ENCODE assay signal across 8 cellular contexts in genomic region chr19:17496337-17496997, GRCh38. TPM values are rescaled to one million over a fixed set of nuclear protein-coding genes. Genes with fewer than 3 reads are reported as not detected.
DNase-seq lines count a peak whose midpoint lies in the region; ATAC-seq and TF ChIP-seq lines count a peak whose summit lies in the region.

No MANE protein-coding gene starts in this region.

- H3K27me3 Mint-ChIP-seq in HFFc6 (ENCODE audit: insufficient read depth) = peaks cover 2% of the 10 kb centered on the region; the same call in 1 of the 2 replicates

- H3K9me3 Mint-ChIP-seq in HFFc6 = no peaks in the 10 kb centered on the region

- H3K36me3 Mint-ChIP-seq in HFFc6 (ENCODE audit: low read depth) = peaks cover 3% of the 10 kb centered on the region; the same call in 1 of the 2 replicates

- no peak overlapping the region for H3K4me2 ChIP-seq in DND-41 (ENCODE audit: insufficient read depth, low read length)

- H3K27ac ChIP-seq in DND-41 (ENCODE audit: low read length) (no peak overlapping the region), liver (ENCODE audit: low read depth in 1 of 2, low read length in 2 of 2) (no peak overlapping the region)

- peaks cover 21% of the 10 kb centered on the region for H4K20me1 ChIP-seq in DND-41 (ENCODE audit: insufficient read depth, low read length)

- H3K4me3 ChIP-seq in DND-41 (ENCODE audit: low read depth in 1 of 2, low read length in 2 of 2) = no peak overlapping the region
- H3K4me3 ChIP-seq in liver (ENCODE audit: low read depth in 1 of 3, low read length in 3 of 3) = no peak overlapping the region

- peak; percentile 86 for ATAC-seq in DND-41 (ENCODE audit: insufficient read depth, low read depth)
- ATAC-seq in activated CD4-positive, CD25-positive, alpha-beta regulatory T cell treated with anti-CD3 and anti-CD28 coated beads, Interleukin-2, amount 50 U/mL, for 24 hours = peak; percentile 97 to 98

- TF ChIP-seq CTCF in DND-41 (IDR thresholded peaks at IDR 0.05; ENCODE audit: borderline replicate concordance, extremely low read depth, low read length, poor library complexity, severe bottlenecking) (peak; percentile 95), HFFc6 (IDR thresholded peaks at IDR 0.05) (peak; percentile 93), liver (IDR thresholded peaks at IDR 0.05; ENCODE audit: low read depth, low read length, missing input control) (peak; percentile 88)

- DNase-seq in DND-41 (peak; percentile 80), HFFc6 (peak; percentile 19), NCI-H460 (ENCODE audit: extremely low read depth, low read depth) (peak; percentile 74), GOT3 (lab: John Stamatoyannopoulos, UW) (no peak)
- peak; percentile 68 for DNase-seq in central memory CD4-positive, alpha-beta T cell
- DNase-seq in stimulated activated CD8-positive, alpha-beta memory T cell treated with anti-CD3 and anti-CD28 coated beads, Interleukin-15, amount 100 ng/mL, for 4 hours (ENCODE audit: low read depth in 2 of 2) = peak; percentile 35 to 47

- H3K27me3 ChIP-seq in DND-41 (ENCODE audit: insufficient read depth, low read length, poor library complexity) (no peaks in the 10 kb centered on the region), liver (ENCODE audit: control insufficient read depth in 4 of 4, insufficient read depth in 4 of 4, low read length in 3 of 4) (no peaks in the 10 kb centered on the region)

- H3K4me1 ChIP-seq in DND-41 (ENCODE audit: insufficient read depth, low read length) (peaks cover 17% of the 10 kb centered on the region), liver (ENCODE audit: control insufficient read depth in 4 of 4, insufficient read depth in 4 of 4, low read length in 3 of 4) (peaks cover 0 to 2% (median 0%) of the 10 kb centered on the region in 4 donors)

- peaks cover 15% of the 10 kb centered on the region for H3K36me3 ChIP-seq in DND-41 (ENCODE audit: insufficient read depth, low read length)
- H3K36me3 ChIP-seq in liver (ENCODE audit: control insufficient read depth in 4 of 4, insufficient read depth in 3 of 4, low read depth in 1 of 4, low read length in 3 of 4) = peaks cover 0 to 6% (median 0%) of the 10 kb centered on the region in 4 donors

- H3K9ac ChIP-seq in DND-41 (ENCODE audit: low read depth, low read length) = no peak overlapping the region
- H3K9ac ChIP-seq in liver (ENCODE audit: low read depth in 1 of 2, low read length in 2 of 2) = no peak overlapping the region

- H3K4me3 Mint-ChIP-seq in HFFc6 = no peak overlapping the region

- peaks cover 36% of the 10 kb centered on the region for H3K4me1 Mint-ChIP-seq in HFFc6 (ENCODE audit: low read depth)

- 35% methylated on average over 14 of the region's 14 CpGs for WGBS in liver

- peak; percentile 65 to 85 for TF ChIP-seq RAD21 in liver (IDR thresholded peaks at IDR 0.05)

- H3K79me2 ChIP-seq in DND-41 (ENCODE audit: insufficient read depth, low read length) = peaks cover 8% of the 10 kb centered on the region

- H3K9me3 ChIP-seq in DND-41 (ENCODE audit: insufficient read depth, low read length, severe bottlenecking) (no peaks in the 10 kb centered on the region), liver (ENCODE audit: control insufficient read depth in 4 of 4, low read length in 3 of 4) (no peaks in the 10 kb centered on the region)

- H3K27ac Mint-ChIP-seq in HFFc6 = no peak overlapping the region

- H2AFZ ChIP-seq in DND-41 (ENCODE audit: low read depth, low read length) = no peak overlapping the region

TF ChIP-seq in liver, 16 proteins besides CTCF, POLR2A, EP300 and RAD21:
- no peak for TF ChIP-seq TAF1 (conservative IDR thresholded peaks at IDR 0.05)
- no peak for TF ChIP-seq REST (IDR thresholded peaks at IDR 0.05)
- TF ChIP-seq FOXA1 (IDR thresholded peaks at IDR 0.05) = no peak
- no peak for TF ChIP-seq RXRA (IDR thresholded peaks at IDR 0.05)
- TF ChIP-seq EGR1 (IDR thresholded peaks at IDR 0.05; ENCODE audit: low read depth in 2 of 2) = no peak
- no peak for TF ChIP-seq JUND (IDR thresholded peaks at IDR 0.05)
- TF ChIP-seq GABPA (IDR thresholded peaks at IDR 0.05 in 1 of 2, conservative IDR thresholded peaks at IDR 0.05 in 1 of 2) = no peak
- no peak for TF ChIP-seq SP1 (IDR thresholded peaks at IDR 0.05)
- no peak for TF ChIP-seq NR2F2 (IDR thresholded peaks at IDR 0.05)

RNA-seq across cellular contexts. Expression of gene PGLS, which starts 15.0 kb away (rescaled TPM):
- total RNA-seq in HFFc6 (2021; fragmentation: NEBNext Ultra II Directional; extraction: Animal tissue kit (Norgen Biotek cat#: 25700)) = 100 to 1,000 TPM in 1 of 6 experiments, 10 to 100 TPM in 5; 90.6 to 101 (median 95.2) TPM
- 46.0 and 60.8 TPM in 2 replicates for total RNA-seq in NCI-H460 (2014; rRNA removed; shearing (Covaris generic))
- 33.1 and 76.8 TPM in 2 replicates for polyA plus RNA-seq in NCI-H460 (2014; cell fraction: nucleus; rRNA removed)
- 10 to 100 TPM; 16.9 to 25.7 TPM for total RNA-seq in liver
- 10 to 100 TPM; 32.8 to 62.2 TPM for polyA plus RNA-seq in liver

RNA-seq across cellular contexts. Expression of gene SLC27A1, which starts 26.1 kb away (rescaled TPM):
- 10 to 100 TPM; 11.5 to 14.9 (median 13.6) TPM for total RNA-seq in HFFc6 (2021; fragmentation: NEBNext Ultra II Directional; extraction: Animal tissue kit (Norgen Biotek cat#: 25700))
- total RNA-seq in NCI-H460 (2014; rRNA removed; shearing (Covaris generic)) = 5.9 and 8.1 TPM in 2 replicates
- polyA plus RNA-seq in NCI-H460 (2014; cell fraction: nucleus; rRNA removed) = 18.7 and 20.0 TPM in 2 replicates
- 1 to 10 TPM; 3.5 to 7.4 TPM for total RNA-seq in liver
- polyA plus RNA-seq in liver = 1 to 10 TPM; 2.4 to 4.4 TPM

RNA-seq across cellular contexts. Expression of gene NXNL1, which starts 35.7 kb away (rescaled TPM):
- not detected for total RNA-seq in HFFc6 (2021; fragmentation: NEBNext Ultra II Directional; extraction: Animal tissue kit (Norgen Biotek cat#: 25700))
- not detected in 2 replicates for total RNA-seq in NCI-H460 (2014; rRNA removed; shearing (Covaris generic))
- not detected in 2 replicates for polyA plus RNA-seq in NCI-H460 (2014; cell fraction: nucleus; rRNA removed)
- total RNA-seq in liver = not detected
- polyA plus RNA-seq in liver = not detected

RNA-seq across cellular contexts. Expression of gene TMEM221, which starts 48.0 kb away (rescaled TPM):
- total RNA-seq in HFFc6 (2021; fragmentation: NEBNext Ultra II Directional; extraction: Animal tissue kit (Norgen Biotek cat#: 25700)) = not detected
- total RNA-seq in NCI-H460 (2014; rRNA removed; shearing (Covaris generic)) = 0.10 TPM in 1 of 2 replicates, not detected in the other
- not detected in 2 replicates for polyA plus RNA-seq in NCI-H460 (2014; cell fraction: nucleus; rRNA removed)
- under 1 TPM; 0.08 to 0.14 TPM for total RNA-seq in liver
- under 1 TPM; 0.06 to 0.15 TPM for polyA plus RNA-seq in liver

RNA-seq across cellular contexts. Expression of gene COLGALT1, which starts 59.0 kb away (rescaled TPM):
- total RNA-seq in HFFc6 (2021; fragmentation: NEBNext Ultra II Directional; extraction: Animal tissue kit (Norgen Biotek cat#: 25700)) = 100 to 1,000 TPM; 102 to 115 (median 106) TPM
- total RNA-seq in NCI-H460 (2014; rRNA removed; shearing (Covaris generic)) = 38.8 and 41.4 TPM in 2 replicates
- polyA plus RNA-seq in NCI-H460 (2014; cell fraction: nucleus; rRNA removed) = 62.2 and 82.1 TPM in 2 replicates
- 10 to 100 TPM; 22.4 to 32.2 TPM for total RNA-seq in liver
- 10 to 100 TPM; 14.4 to 22.5 TPM for polyA plus RNA-seq in liver
